Comparison of ENCODE assay signal across 8 cellular contexts in the genomic region with DNA sequence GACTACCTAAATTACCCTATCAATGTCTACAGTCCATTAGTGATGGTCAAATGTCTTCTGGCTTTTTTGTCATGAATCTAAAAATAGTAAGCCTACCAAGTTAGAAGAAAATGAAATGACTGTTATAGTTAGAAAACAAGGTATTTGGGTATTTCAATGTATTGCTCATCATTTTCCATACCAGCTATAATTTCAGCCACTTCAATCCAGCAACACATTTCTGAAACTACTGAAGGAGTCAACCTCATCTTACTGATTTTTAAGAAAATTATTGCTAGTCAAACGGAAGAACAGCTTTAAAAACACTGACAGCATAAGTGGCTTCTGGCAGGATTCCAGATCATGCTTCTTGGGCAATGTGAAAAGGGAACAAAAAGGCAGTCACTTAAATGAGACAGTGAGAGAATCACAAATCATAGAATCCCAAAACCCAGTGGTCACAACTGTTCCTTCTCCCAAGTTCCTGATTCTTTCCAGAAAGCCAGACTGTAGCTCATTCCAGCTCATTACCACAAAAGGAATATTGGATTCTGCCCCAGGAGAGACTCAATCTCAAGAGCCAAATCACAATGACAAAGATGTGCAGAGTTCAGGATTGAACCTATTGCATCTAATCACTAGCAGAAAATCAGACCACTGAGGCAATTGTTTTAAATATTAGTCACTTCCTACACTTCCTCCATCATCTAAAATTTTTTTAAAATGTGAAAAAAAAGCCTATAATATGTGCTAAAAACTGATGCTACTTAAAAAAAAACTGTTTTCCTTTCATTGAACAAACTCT.
DNase-seq lines count a peak whose midpoint lies in the region; ATAC-seq and TF ChIP-seq lines count a peak whose summit lies in the region.

No MANE protein-coding gene starts in this region.

- no peaks in the 10 kb centered on the region for H3K27me3 Mint-ChIP-seq in Calu3 (ENCODE audit: unreplicated experiment)

- intact Hi-C loops in Calu3 (cut with micrococcal nuclease; ENCODE audit: unreplicated experiment), result no loop called here
- intact Hi-C loops in Right ventricle myocardium superior (cut with DNase I), result no loop called here

- no peaks in the 10 kb centered on the region for H3K36me3 Mint-ChIP-seq in Calu3 (ENCODE audit: insufficient read depth, unreplicated experiment)

- no peaks in the 10 kb centered on the region for H3K9me3 Mint-ChIP-seq in Calu3 (ENCODE audit: low read depth, unreplicated experiment)

- no peaks in the 10 kb centered on the region for H3K4me1 Mint-ChIP-seq in Calu3 (ENCODE audit: low read depth, unreplicated experiment)

- POLR2A ChIA-PET in HEK293T (lab: Yijun Ruan, JAX), result no interaction called here

- ATAC-seq in GM18499 (IDR thresholded peaks at IDR 0.05; ENCODE audit: insufficient read depth, unreplicated experiment) (peak; percentile 65), Right ventricle myocardium superior (ENCODE audit: poor library complexity) (no peak)

- TF ChIP-seq CTCF in Calu3 (IDR thresholded peaks at IDR 0.05; ENCODE audit: unreplicated experiment), result no peak

- no peak overlapping the region for H3K4me3 Mint-ChIP-seq in Calu3 (ENCODE audit: low read depth, unreplicated experiment)

- peak; percentile 22 for DNase-seq in HCEC 1CT
- DNase-seq in NCI-H2227 treated with DMSO at 0.1 percent for 48 hours (lab: John Stamatoyannopoulos, UW), result peak; percentile 78
- DNase-seq in cerebellar cortex (ENCODE audit: low spot score), result peak; percentile 10
- DNase-seq in stimulated activated CD8-positive, alpha-beta memory T cell treated with anti-CD3 and anti-CD28 coated beads, Interleukin-4, amount 100 ng/mL, for 48 hours, result peak; percentile 52
- DNase-seq in Calu3, result no peak
- no peak for DNase-seq in HEK293T (ENCODE audit: extremely low spot score)
- no peak for DNase-seq in Right ventricle myocardium superior

- H3K27ac Mint-ChIP-seq in Calu3 (ENCODE audit: unreplicated experiment), result no peak overlapping the region

- BruUV-seq in Calu3 (replicated peaks; lab: Mats Ljungman, UMichigan), result no TSS peak

- CTCF ChIA-PET in Calu3 (lab: Charles Lee), result no interaction called here
- CTCF ChIA-PET in HEK293T (lab: Yijun Ruan, JAX), result no interaction called here

TF ChIP-seq in HEK293T, 16 proteins besides CTCF, POLR2A, EP300 and RAD21:
- no peak for TF ChIP-seq TARDBP (IDR thresholded peaks at IDR 0.05)
- no peak for TF ChIP-seq ELF4 (IDR thresholded peaks at IDR 0.05)
- TF ChIP-seq FOXA1 (IDR thresholded peaks at IDR 0.05), result no peak
- no peak for TF ChIP-seq BHLHE40 (IDR thresholded peaks at IDR 0.05; ENCODE audit: borderline replicate concordance)
- TF ChIP-seq ARNT (IDR thresholded peaks at IDR 0.05), result no peak
- TF ChIP-seq HDGF (IDR thresholded peaks at IDR 0.05; ENCODE audit: borderline replicate concordance), result no peak
- no peak for TF ChIP-seq SP1 (IDR thresholded peaks at IDR 0.05)
- no peak for TF ChIP-seq CTBP1 (IDR thresholded peaks at IDR 0.05; ENCODE audit: borderline replicate concordance)
- TF ChIP-seq FOXM1 (IDR thresholded peaks at IDR 0.05; ENCODE audit: borderline replicate concordance), result no peak
- no peak for TF ChIP-seq NFRKB (IDR thresholded peaks at IDR 0.05)
- no peak for TF ChIP-seq FOXK2 (IDR thresholded peaks at IDR 0.05)
- TF ChIP-seq, protein P1, sequence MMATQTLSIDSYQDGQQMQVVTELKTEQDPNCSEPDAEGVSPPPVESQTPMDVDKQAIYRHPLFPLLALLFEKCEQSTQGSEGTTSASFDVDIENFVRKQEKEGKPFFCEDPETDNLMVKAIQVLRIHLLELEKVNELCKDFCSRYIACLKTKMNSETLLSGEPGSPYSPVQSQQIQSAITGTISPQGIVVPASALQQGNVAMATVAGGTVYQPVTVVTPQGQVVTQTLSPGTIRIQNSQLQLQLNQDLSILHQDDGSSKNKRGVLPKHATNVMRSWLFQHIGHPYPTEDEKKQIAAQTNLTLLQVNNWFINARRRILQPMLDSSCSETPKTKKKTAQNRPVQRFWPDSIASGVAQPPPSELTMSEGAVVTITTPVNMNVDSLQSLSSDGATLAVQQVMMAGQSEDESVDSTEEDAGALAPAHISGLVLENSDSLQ (IDR thresholded peaks at IDR 0.05), result no peak
- no peak for TF ChIP-seq ZNF384 (IDR thresholded peaks at IDR 0.05)
- no peak for TF ChIP-seq SUZ12 (IDR thresholded peaks at IDR 0.05)

Comparison
In these comparisons a context has a peak if more than half of its experiments do, and no peak if none do; other contexts are left out.
1. DNase-seq: peak in HCEC 1CT (single experiment), NCI-H2227 treated with DMSO at 0.1 percent for 48 hours (single experiment), cerebellar cortex (single experiment) and stimulated activated CD8-positive, alpha-beta memory T cell treated with anti-CD3 and anti-CD28 coated beads, Interleukin-4, amount 100 ng/mL, for 48 hours (single experiment); none in Calu3 (single experiment), HEK293T (single experiment) and Right ventricle myocardium superior (single experiment).